1 cellular context compared by ENCODE assay signal in the genomic region with DNA sequence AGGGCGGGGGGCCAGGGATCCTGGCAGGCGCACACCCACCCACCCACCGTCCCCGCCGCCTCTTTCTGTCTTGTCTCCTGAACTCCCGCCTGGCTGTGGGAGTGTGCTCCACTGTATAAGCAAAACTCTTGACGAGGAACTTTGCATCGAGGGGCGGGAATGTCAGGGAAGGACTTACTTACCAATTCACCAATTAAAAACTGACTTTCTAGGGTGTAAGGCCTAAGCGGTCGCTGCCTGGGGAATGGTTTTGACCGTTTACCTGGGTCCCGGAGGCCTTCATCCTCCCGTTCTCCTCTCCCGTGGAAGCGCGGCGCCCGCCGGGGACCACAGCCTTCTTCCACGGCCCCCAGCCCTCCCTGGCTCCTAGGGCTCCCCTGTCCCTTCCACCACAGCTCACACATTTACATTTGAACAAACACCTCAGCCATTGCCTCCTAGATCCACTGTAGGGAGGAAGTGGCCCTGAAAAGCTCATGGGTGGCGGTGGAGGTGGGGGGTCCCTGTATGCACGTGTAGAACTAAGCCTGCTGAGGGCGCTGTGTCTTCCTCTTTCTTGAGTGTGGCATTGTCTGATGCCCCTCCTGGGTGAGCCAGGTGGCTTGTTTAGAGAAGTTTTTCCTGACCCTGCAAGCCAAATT.
TF ChIP-seq lines count a peak whose summit lies in the region.

No MANE protein-coding gene starts in this region.

TF ChIP-seq in endothelial cell of umbilical vein, 7 proteins besides CTCF, POLR2A, EP300 and RAD21:
- TF ChIP-seq EZH2 (IDR thresholded peaks at IDR 0.05; ENCODE audit: borderline replicate concordance, low read depth, low read length, severe bottlenecking) = peak; percentile 79
- no peak for TF ChIP-seq POLR2AphosphoS5 (IDR thresholded peaks at IDR 0.05; ENCODE audit: insufficient read depth, low read depth, low read length)
- no peak for TF ChIP-seq FOS (IDR thresholded peaks at IDR 0.05; ENCODE audit: borderline replicate concordance, insufficient read depth, low read length)
- no peak for TF ChIP-seq JUN (IDR thresholded peaks at IDR 0.05; ENCODE audit: borderline replicate concordance, insufficient read depth, insufficient read length, low read depth)
